Comparison of ENCODE assay signal across 11 cellular contexts in genomic region chr11:44607324-44607962, GRCh38. TPM values are rescaled to one million over a fixed set of nuclear protein-coding genes. Genes with fewer than 3 reads are reported as not detected.
A peak's percentile ranks its signal among the peaks of the same experiment; 100 is the strongest.
DNase-seq lines count a peak whose midpoint lies in the region; ATAC-seq and TF ChIP-seq lines count a peak whose summit lies in the region.
"Had no signal": no experiment of that assay in that cellular context is flagged by ENCODE, and none has a peak within 500 bp of the region (broad histone marks: within the 10 kb centered on the region; RNA-seq: fewer than 3 reads in every experiment).

No MANE protein-coding gene starts in this region.

- intact Hi-C loops in spleen (cut with DNase I; ENCODE audit: low total_unique reads), result no loop called here

- TF ChIP-seq POLR2A in spleen (IDR thresholded peaks at IDR 0.05), result no peak

- no peak overlapping the region for H3K4me3 ChIP-seq in spleen

- H3K36me3 ChIP-seq in spleen, result peaks cover 0 to 83% (median 11%) of the 10 kb centered on the region in 6 donors
- H3K36me3 ChIP-seq: BE2C had no signal

- DNase-seq in activated CD8-positive, alpha-beta memory T cell treated with anti-CD3 and anti-CD28 coated beads, Interleukin-2, amount 10 ng/mL, durations not matched to agents 7 days and 5 days, result no peak
- DNase-seq in activated CD8-positive, alpha-beta memory T cell treated with anti-CD3 and anti-CD28 coated beads, Interleukin-2, amount 50 U/mL, for 4 hours, result no peak
- DNase-seq in RPMI7951 (ENCODE audit: low read depth) (peak; percentile 57), spleen (no peak), NK-92 (lab: John Stamatoyannopoulos, UW; ENCODE audit: unreplicated experiment) (no peak), NCI-H1436 (lab: John Stamatoyannopoulos, UW) (no peak)
- no peak for DNase-seq in central memory CD8-positive, alpha-beta T cell (ENCODE audit: low spot score in 2 of 2)
- DNase-seq: amniotic stem cell, BE2C, NCI-H2107 had no signal

- no peaks in the 10 kb centered on the region for H3K9me3 ChIP-seq in spleen
- H3K9me3 ChIP-seq: BE2C had no signal

- no peak for ATAC-seq in activated CD8-positive, alpha-beta memory T cell treated with anti-CD3 and anti-CD28 coated beads, Interleukin-2, amount 10 ng/mL, durations not matched to agents 7 days and 5 days
- ATAC-seq in central memory CD8-positive, alpha-beta T cell (replicated peaks; ENCODE audit: extremely low read depth, poor library complexity, severe bottlenecking), result no peak
- no peak for ATAC-seq in GM18907 (IDR thresholded peaks at IDR 0.05; ENCODE audit: unreplicated experiment)

- CTCF ChIA-PET in activated CD8-positive, alpha-beta memory T cell treated with anti-CD3 and anti-CD28 coated beads, Interleukin-2, amount 10 ng/mL, durations not matched to agents 7 days and 5 days (lab: Charles Lee), result interaction anchor here (1.1 to 1.6 kb wide), 2 partner anchors 10 to 51 kb away, joined by 4 to 20 read pairs; no protein-coding TSS in a partner anchor

- H3K27me3 ChIP-seq in spleen (replicated peaks in 1 of 7), result no peaks in the 10 kb centered on the region
- H3K27me3 ChIP-seq: BE2C had no signal

- H3K4me3 Mint-ChIP-seq in activated CD8-positive, alpha-beta memory T cell treated with anti-CD3 and anti-CD28 coated beads, Interleukin-2, amount 10 ng/mL, durations not matched to agents 7 days and 5 days, result no peak overlapping the region
- H3K4me3 Mint-ChIP-seq in central memory CD8-positive, alpha-beta T cell, result no peak overlapping the region

- peak overlapping the region; percentile 58 for H3K27ac Mint-ChIP-seq in activated CD8-positive, alpha-beta memory T cell treated with anti-CD3 and anti-CD28 coated beads, Interleukin-2, amount 10 ng/mL, durations not matched to agents 7 days and 5 days
- H3K27ac Mint-ChIP-seq in central memory CD8-positive, alpha-beta T cell (ENCODE audit: low read depth), result peak overlapping the region; percentile 99

- peak overlapping the region in 5 of 8 donors; percentile 32 to 88 (median 77) for H3K27ac ChIP-seq in spleen

- H3K9me3 Mint-ChIP-seq in activated CD8-positive, alpha-beta memory T cell treated with anti-CD3 and anti-CD28 coated beads, Interleukin-2, amount 10 ng/mL, durations not matched to agents 7 days and 5 days (ENCODE audit: low read depth), result no peaks in the 10 kb centered on the region
- no peaks in the 10 kb centered on the region for H3K9me3 Mint-ChIP-seq in central memory CD8-positive, alpha-beta T cell

- 70 to 90% (median 81%) methylated on average over 6 of the region's 6 CpGs for WGBS in spleen, 5 donors

- TF ChIP-seq CTCF in spleen (IDR thresholded peaks at IDR 0.05 in 8 of 11, conservative IDR thresholded peaks at IDR 0.05 in 3 of 11), result no peak

- no peaks in the 10 kb centered on the region for H3K27me3 Mint-ChIP-seq in activated CD8-positive, alpha-beta memory T cell treated with anti-CD3 and anti-CD28 coated beads, Interleukin-2, amount 10 ng/mL, durations not matched to agents 7 days and 5 days
- no peaks in the 10 kb centered on the region for H3K27me3 Mint-ChIP-seq in central memory CD8-positive, alpha-beta T cell

- peaks cover 25% of the 10 kb centered on the region for H3K36me3 Mint-ChIP-seq in activated CD8-positive, alpha-beta memory T cell treated with anti-CD3 and anti-CD28 coated beads, Interleukin-2, amount 10 ng/mL, durations not matched to agents 7 days and 5 days
- H3K36me3 Mint-ChIP-seq in central memory CD8-positive, alpha-beta T cell (ENCODE audit: insufficient read depth), result peaks cover 18% of the 10 kb centered on the region

- peaks cover 54 to 91% (median 75%) of the 10 kb centered on the region in 6 donors for H3K4me1 ChIP-seq in spleen
- H3K4me1 ChIP-seq: BE2C had no signal

- H3K4me1 Mint-ChIP-seq in activated CD8-positive, alpha-beta memory T cell treated with anti-CD3 and anti-CD28 coated beads, Interleukin-2, amount 10 ng/mL, durations not matched to agents 7 days and 5 days, result peaks cover 57% of the 10 kb centered on the region
- peaks cover 48% of the 10 kb centered on the region for H3K4me1 Mint-ChIP-seq in central memory CD8-positive, alpha-beta T cell

RNA-seq across cellular contexts. Expression of gene CD82, which starts 42.0 kb away (rescaled TPM):
- 100 to 1,000 TPM in 1 of 2 experiments, 10 to 100 TPM in 1; 90.2 to 285 TPM for total RNA-seq in activated CD8-positive, alpha-beta memory T cell treated with anti-CD3 and anti-CD28 coated beads, Interleukin-2, amount 10 ng/mL, durations not matched to agents 7 days and 5 days
- total RNA-seq in RPMI7951 (2014; rRNA removed; shearing (Covaris generic)), result 83.6 and 92.1 TPM in 2 replicates
- total RNA-seq in spleen, result 100 to 1,000 TPM in 4 of 7 donors, 10 to 100 TPM in 3; 65.3 to 174 (median 125) TPM
- polyA plus RNA-seq in spleen, result 100 to 1,000 TPM in 1 of 3 donors, 10 to 100 TPM in 2; 27.8 to 111 (median 35.3) TPM
